8 cellular contexts compared by ENCODE assay signal in genomic region chr7:100626530-100627237, GRCh38. TPM values are rescaled to one million over a fixed set of nuclear protein-coding genes. Genes with fewer than 3 reads are reported as not detected.
DNase-seq lines count a peak whose midpoint lies in the region; ATAC-seq and TF ChIP-seq lines count a peak whose summit lies in the region.

No MANE protein-coding gene starts in this region.

- H3K27ac ChIP-seq in BLaER1 (peak overlapping the region; percentile 85), foreskin keratinocyte (no peak overlapping the region), thoracic aorta (no peak overlapping the region)

- no peaks in the 10 kb centered on the region for H3K9me3 ChIP-seq in BLaER1
- no peaks in the 10 kb centered on the region for H3K9me3 ChIP-seq in thoracic aorta

- H3K4me1 ChIP-seq in BLaER1 (peaks cover 54% of the 10 kb centered on the region), foreskin keratinocyte (no peaks in the 10 kb centered on the region), thoracic aorta (ENCODE audit: control insufficient read depth in 1 of 2, low read depth in 2 of 2) (peaks cover 3 to 11% of the 10 kb centered on the region in 2 donors)

- no peaks in the 10 kb centered on the region for H4K20me1 ChIP-seq in BLaER1

- H3K27me3 Mint-ChIP-seq in osteocyte (ENCODE audit: unreplicated experiment), result no peaks in the 10 kb centered on the region

- H3K27me3 ChIP-seq in BLaER1 (no peaks in the 10 kb centered on the region), foreskin keratinocyte (no peaks in the 10 kb centered on the region), thoracic aorta (replicated peaks; ENCODE audit: insufficient read depth) (no peaks in the 10 kb centered on the region)

- H3K4me3 ChIP-seq in BLaER1, result peak overlapping the region; percentile 69
- H3K4me3 ChIP-seq in Jurkat, Clone E6-1 (ENCODE audit: low read length), result peak overlapping the region; percentile 57
- H3K4me3 ChIP-seq in thoracic aorta, result peak overlapping the region; percentile 66

- H3K9ac ChIP-seq in BLaER1, result peak overlapping the region; percentile 79

- H3K4me1 Mint-ChIP-seq in osteocyte (ENCODE audit: unreplicated experiment), result peaks cover 12% of the 10 kb centered on the region

- peak; percentile 87 for ATAC-seq in GM21381 (IDR thresholded peaks at IDR 0.05; ENCODE audit: unreplicated experiment)
- peak; percentile 93 for ATAC-seq in foreskin keratinocyte
- ATAC-seq in thoracic aorta (ENCODE audit: insufficient number of reproducible peaks, low FRiP score, low read depth), result peak; percentile 42

- peak overlapping the region; percentile 67 for H3K4me3 Mint-ChIP-seq in osteocyte (ENCODE audit: unreplicated experiment)

- no peaks in the 10 kb centered on the region for H3K9me3 Mint-ChIP-seq in osteocyte (ENCODE audit: unreplicated experiment)

- DNase-seq in Jurkat, Clone E6-1 (ENCODE audit: low read depth, low spot score), result peak; percentile 88
- DNase-seq in SIG-M5 (lab: John Stamatoyannopoulos, UW) (peak; percentile 9), activated gamma-delta T cell treated with Interleukin-2 at 50 U/mL for 16 hours (peak; percentile 88), foreskin keratinocyte (peak in 1 of 2 donors; percentile 64), osteocyte (ENCODE audit: extremely low spot score, unreplicated experiment) (no peak), thoracic aorta (ENCODE audit: low spot score) (peak; percentile 53)

- peaks cover 40% of the 10 kb centered on the region for H3K36me3 ChIP-seq in BLaER1
- H3K36me3 ChIP-seq in thoracic aorta, result no peaks in the 10 kb centered on the region

- no peak for TF ChIP-seq CTCF in foreskin keratinocyte (conservative IDR thresholded peaks at IDR 0.05)
- no peak for TF ChIP-seq CTCF in osteocyte (IDR thresholded peaks at IDR 0.05)
- TF ChIP-seq CTCF in thoracic aorta (IDR thresholded peaks at IDR 0.05), result no peak

- H3K36me3 Mint-ChIP-seq in osteocyte (ENCODE audit: unreplicated experiment), result no peaks in the 10 kb centered on the region

- peak overlapping the region; percentile 99 for H3K4me2 ChIP-seq in BLaER1

- no peak overlapping the region for H3K27ac Mint-ChIP-seq in osteocyte (ENCODE audit: unreplicated experiment)

RNA-seq across cellular contexts. Expression of gene MOSPD3, which starts 14.3 kb away (rescaled TPM):
- polyA plus RNA-seq in Jurkat, Clone E6-1 (2012; ENCODE audit: insufficient read depth, insufficient read length), result 28.9 TPM
- 9.7 and 11.7 TPM in 2 replicates for total RNA-seq in foreskin keratinocyte
- polyA plus RNA-seq in foreskin keratinocyte, result 17.7 and 18.4 TPM in 2 replicates
- 24.5 and 26.3 TPM in 2 replicates for total RNA-seq in osteocyte
- 10 to 100 TPM in 1 of 2 donors, 1 to 10 TPM in 1; 9.2 to 29.6 TPM for total RNA-seq in thoracic aorta

RNA-seq across cellular contexts. Expression of gene TFR2, which starts 14.7 kb away (rescaled TPM):
- 16.2 TPM for polyA plus RNA-seq in Jurkat, Clone E6-1 (2012; ENCODE audit: insufficient read depth, insufficient read length)
- total RNA-seq in foreskin keratinocyte (0.34 and 0.39 TPM in 2 replicates), osteocyte (0.19 and 0.31 TPM in 2 replicates), thoracic aorta (1 to 10 TPM in 1 of 2 donors, under 1 TPM in 1; 0.35 to 1.9 TPM)
- 0.57 and 0.70 TPM in 2 replicates for polyA plus RNA-seq in foreskin keratinocyte

RNA-seq across cellular contexts. Expression of gene PCOLCE, which starts 24.5 kb away (rescaled TPM):
- 51.4 TPM for polyA plus RNA-seq in Jurkat, Clone E6-1 (2012; ENCODE audit: insufficient read depth, insufficient read length)
- total RNA-seq in foreskin keratinocyte (2.1 and 2.6 TPM in 2 replicates), osteocyte (608 and 626 TPM in 2 replicates), thoracic aorta (100 to 1,000 TPM; 130 to 140 TPM)
- polyA plus RNA-seq in foreskin keratinocyte, result 5.2 and 6.9 TPM in 2 replicates

RNA-seq across cellular contexts. Expression of gene ACTL6B, which starts 29.6 kb away (rescaled TPM):
- polyA plus RNA-seq in Jurkat, Clone E6-1 (2012; ENCODE audit: insufficient read depth, insufficient read length), result not detected
- total RNA-seq in foreskin keratinocyte (not detected in 2 replicates), osteocyte (not detected in 2 replicates), thoracic aorta (not detected)
- not detected in 2 replicates for polyA plus RNA-seq in foreskin keratinocyte

RNA-seq across cellular contexts. Expression of gene FBXO24, which starts 40.6 kb away (rescaled TPM):
- 1.6 TPM for polyA plus RNA-seq in Jurkat, Clone E6-1 (2012; ENCODE audit: insufficient read depth, insufficient read length)
- total RNA-seq in foreskin keratinocyte, result 0.27 and 0.49 TPM in 2 replicates
- polyA plus RNA-seq in foreskin keratinocyte, result 0.44 and 0.46 TPM in 2 replicates
- 0.46 and 0.94 TPM in 2 replicates for total RNA-seq in osteocyte
- not detected for total RNA-seq in thoracic aorta

Comparison
In these comparisons a context has a peak if more than half of its experiments do, and no peak if none do; other contexts are left out.
1. ATAC-seq: peak in every context shown above with its lines; median percentile 93 in foreskin keratinocyte; 87 in GM21381; 42 in thoracic aorta.
2. RNA of gene PCOLCE, which starts 24.5 kb away (total RNA-seq): 608 to 626 TPM in osteocyte and 130 to 140 TPM in thoracic aorta; 2.1 to 2.6 TPM in foreskin keratinocyte; every median in the first group is over 10 times any median in the second.
3. Peak in every context shown above with its lines, with median percentiles within 50 percentile points of each other: H3K4me3 ChIP-seq.